In genomic region chr12:2300886-2301285, GRCh38 we compare ENCODE assay signal across 24 cellular contexts.
A peak's percentile ranks its signal among the peaks of the same experiment; 100 is the strongest.
DNase-seq lines count a peak whose midpoint lies in the region; ATAC-seq, FAIRE-seq and TF ChIP-seq lines count a peak whose summit lies in the region.
"Had no signal": no experiment of that assay in that cellular context is flagged by ENCODE, and none has a peak within 500 bp of the region (broad histone marks: within the 10 kb centered on the region; RNA-seq: fewer than 3 reads in every experiment).

No MANE protein-coding gene starts in this region.

- H3K9me3 ChIP-seq in osteoblast (ENCODE audit: low read depth, low read length) = no peaks in the 10 kb centered on the region
- H3K9me3 ChIP-seq: spleen had no signal

- peak overlapping the region; percentile 74 to 88 for H3K27ac ChIP-seq in coronary artery
- peak overlapping the region; percentile 86 for H3K27ac ChIP-seq in osteoblast (ENCODE audit: low read depth, low read length)
- H3K27ac ChIP-seq: cardiac muscle cell, KMS-11 had no signal

- no peaks in the 10 kb centered on the region for H3K36me3 ChIP-seq in osteoblast (ENCODE audit: insufficient read depth, low read length)
- H3K36me3 ChIP-seq: cardiac muscle cell, spleen had no signal

- H3K79me2 ChIP-seq in osteoblast (ENCODE audit: insufficient read depth, low read length) = peaks cover 2% of the 10 kb centered on the region

- no peaks in the 10 kb centered on the region for H3K27me3 ChIP-seq in osteoblast (ENCODE audit: insufficient read depth, low read length)
- H3K27me3 ChIP-seq: cardiac muscle cell had no signal

- H3K4me3 ChIP-seq in coronary artery (no peak overlapping the region), osteoblast (ENCODE audit: insufficient read depth, low read length) (no peak overlapping the region)
- H3K4me3 ChIP-seq: cardiac muscle cell, spleen had no signal

- H3K4me2 ChIP-seq in osteoblast (ENCODE audit: insufficient read depth, low read length) = no peak overlapping the region
- H3K4me2 ChIP-seq: KMS-11 had no signal

- no peak overlapping the region for H2AFZ ChIP-seq in osteoblast (ENCODE audit: low read length)

- peaks cover under 1% of the 10 kb centered on the region for H4K20me1 ChIP-seq in osteoblast (ENCODE audit: insufficient read depth, low read length)

- TF ChIP-seq CTCF in coronary artery (IDR thresholded peaks at IDR 0.05) = no peak
- TF ChIP-seq CTCF in osteoblast (IDR thresholded peaks at IDR 0.05; ENCODE audit: extremely low read depth, low read depth, low read length) = no peak

- FAIRE-seq in HTR-8/SVneo (lab: Jason Lieb, UNC) (peak; percentile 44), urothelium cell line (lab: Jason Lieb, UNC) (peak; percentile 13)
- FAIRE-seq: frontal cortex had no signal

- DNase-seq in HTR-8/SVneo (ENCODE audit: insufficient read length, low spot score) (no peak), coronary artery (ENCODE audit: low spot score) (no peak), osteoblast (ENCODE audit: insufficient read length, low spot score, missing footprints) (no peak), urothelium cell line (ENCODE audit: low spot score) (no peak), germinal center (ENCODE audit: low spot score) (no peak), AG20443 (ENCODE audit: low spot score) (no peak)
- DNase-seq in stimulated activated naive CD8-positive, alpha-beta T cell treated with anti-CD3 and anti-CD28 coated beads, Interleukin-15, Interleukin-2, amounts not matched to agents 100 U/mL and 50 U/mL, for 24 hours = no peak
- DNase-seq: activated CD4-positive, alpha-beta memory T cell treated with anti-CD3 and anti-CD28 coated beads for 36 hours; activated CD8-positive, alpha-beta memory T cell treated with anti-CD3 and anti-CD28 coated beads, Interleukin-2, amount 50 U/mL, for 4 hours; activated naive CD4-positive, alpha-beta T cell treated with anti-CD3 and anti-CD28 coated beads, Interleukin-2, amount 50 U/mL, for 16 hours; Calu3; DND-41; left ventricle myocardium superior; naive B cell; NCI-H1436 treated with DMSO at 0.1 percent for 48 hours; NCI-H446; occipital lobe; OCI-M1; spleen; stimulated activated CD4-positive, alpha-beta T cell treated with anti-CD3 and anti-CD28 coated beads, Interleukin-2, amount 100 ng/mL, for 48 hours had no signal

- H3K4me1 ChIP-seq in osteoblast (ENCODE audit: insufficient read depth, low read length) = peaks cover 31% of the 10 kb centered on the region

- no peak for ATAC-seq in stimulated activated naive CD8-positive, alpha-beta T cell treated with anti-CD3 and anti-CD28 coated beads, Interleukin-15, Interleukin-2, amounts not matched to agents 100 U/mL and 50 U/mL, for 24 hours
- ATAC-seq: esophagus mucosa, left ventricle myocardium superior had no signal
